Comparison of ENCODE assay signal across 8 cellular contexts in the genomic region with DNA sequence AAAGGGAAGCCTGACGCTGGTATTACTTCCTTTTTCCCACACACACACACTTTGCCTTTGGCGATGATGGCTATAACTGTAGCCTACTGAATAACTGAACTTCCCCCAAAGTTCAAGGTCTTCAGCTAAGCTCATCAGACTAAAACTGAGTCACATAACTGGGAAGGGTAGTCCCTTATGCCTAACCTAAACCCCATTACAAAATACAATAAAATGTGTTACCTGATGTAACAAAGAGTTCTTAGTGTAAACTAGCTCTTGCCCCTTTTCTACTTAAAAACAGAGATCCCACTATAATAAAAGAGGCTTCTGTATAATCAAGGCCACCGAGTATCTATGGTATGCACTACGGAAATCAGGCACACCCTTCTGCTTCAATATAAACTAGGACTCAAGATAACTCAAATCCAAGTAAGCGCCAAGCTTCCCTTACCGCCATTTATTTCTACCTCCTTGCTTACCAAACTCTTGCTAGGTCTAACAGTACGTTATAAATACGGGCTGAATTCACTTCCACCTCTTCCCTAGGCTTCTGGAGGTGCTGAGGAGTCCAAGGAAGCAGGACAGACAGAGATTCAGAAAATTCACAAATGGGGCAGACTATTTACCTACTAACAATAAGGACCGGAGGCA. TPM values are rescaled to one million over a fixed set of nuclear protein-coding genes. Genes with fewer than 3 reads are reported as not detected.
DNase-seq lines count a peak whose midpoint lies in the region; ATAC-seq, FAIRE-seq and TF ChIP-seq lines count a peak whose summit lies in the region.

No MANE protein-coding gene starts in this region.

- CTCF ChIA-PET in endothelial cell of umbilical vein (lab: Charles Lee) = interaction anchor here (0.7 to 3.0 kb wide), 6 partner anchors 8 to 439 kb away, joined by 3 to 13 read pairs (median 4); no protein-coding TSS in a partner anchor

- dilution Hi-C loops in endothelial cell of umbilical vein (cut with MboI; ENCODE audit: extremely low pct_ligation_motif_present, low sequenced_read_pairs) = no loop called here

- H3K9ac ChIP-seq in endothelial cell of umbilical vein (replicated peaks; ENCODE audit: extremely low read depth, insufficient read depth, low read length) = peak overlapping the region; percentile 83

- no peak for FAIRE-seq in endothelial cell of umbilical vein (lab: Jason Lieb, UNC)

- peaks cover 12% of the 10 kb centered on the region for H3K36me3 Mint-ChIP-seq in neural crest cell (ENCODE audit: low read depth)

- POLR2A ChIA-PET in endothelial cell of umbilical vein (lab: Charles Lee) = interaction anchor here (1.3 kb wide), 1 partner anchor 18 kb away, joined by 4 read pairs; no protein-coding TSS in a partner anchor

- no peak for TF ChIP-seq POLR2A in heart left ventricle (IDR thresholded peaks at IDR 0.05)
- no peak for TF ChIP-seq POLR2A in endothelial cell of umbilical vein (IDR thresholded peaks at IDR 0.05; ENCODE audit: low read depth, low read length)

- no peaks in the 10 kb centered on the region for H3K9me3 Mint-ChIP-seq in neural crest cell

- DNase-seq in heart left ventricle = no peak
- DNase-seq in left cardiac atrium = no peak
- DNase-seq in SKM-1 (lab: John Stamatoyannopoulos, UW; ENCODE audit: unreplicated experiment) = peak; percentile 55
- DNase-seq in endothelial cell of umbilical vein (ENCODE audit: low read depth, low spot score) = peak; percentile 89
- DNase-seq in neural crest cell (ENCODE audit: low read depth, low spot score) = no peak
- DNase-seq in WERI-Rb-1 = no peak
- DNase-seq in NCI-H2029 treated with DMSO at 0.1 percent for 48 hours (lab: John Stamatoyannopoulos, UW) = no peak

- H3K27ac Mint-ChIP-seq in neural crest cell (ENCODE audit: unreplicated experiment) = peak overlapping the region; percentile 93

- no peaks in the 10 kb centered on the region for H3K27me3 Mint-ChIP-seq in neural crest cell (ENCODE audit: low read depth)

- BruUV-seq in endothelial cell of umbilical vein (replicated peaks; lab: Mats Ljungman, UMichigan) = TSS peak; percentile 53

- H3K4me3 Mint-ChIP-seq in neural crest cell = peak overlapping the region; percentile 95

- intact Hi-C loops in heart left ventricle (cut with DNase I) = loop anchor here in 2 of 10 donors (2.0 to 10.0 kb wide), 2 partner anchors 23 to 307 kb away; a partner anchor contains a TSS
- intact Hi-C loops in left cardiac atrium (cut with DNase I) = no loop called here
- intact Hi-C loops in endothelial cell of umbilical vein (cut with micrococcal nuclease) = no loop called here

- H3K4me1 Mint-ChIP-seq in neural crest cell = peaks cover 34% of the 10 kb centered on the region

- H4K20me1 ChIP-seq in endothelial cell of umbilical vein (replicated peaks; ENCODE audit: control insufficient read depth, extremely low read depth, insufficient read depth, low read length) = peaks cover 6% of the 10 kb centered on the region

- H3K4me1 ChIP-seq in heart left ventricle (peaks cover 4 to 51% (median 33%) of the 10 kb centered on the region in 12 donors), endothelial cell of umbilical vein (ENCODE audit: control insufficient read depth, extremely low read depth, insufficient read depth, low read length) (peaks cover 18% of the 10 kb centered on the region)

- H2AFZ ChIP-seq in endothelial cell of umbilical vein (ENCODE audit: low read depth, low read length) = no peak overlapping the region

- H3K4me2 ChIP-seq in endothelial cell of umbilical vein (ENCODE audit: insufficient read depth, low read length) = peak overlapping the region; percentile 99

- 4 to 9% (median 8%) methylated on average over 9 of the region's 9 CpGs for WGBS in heart left ventricle, 4 donors

- H3K79me2 ChIP-seq in endothelial cell of umbilical vein (ENCODE audit: control insufficient read depth, insufficient read depth, low read length) = peaks cover 66% of the 10 kb centered on the region

- no peak for TF ChIP-seq CTCF in heart left ventricle (IDR thresholded peaks at IDR 0.05)
- no peak for TF ChIP-seq CTCF in endothelial cell of umbilical vein (IDR thresholded peaks at IDR 0.05; ENCODE audit: extremely low read depth in 1 of 2, insufficient read depth in 1 of 2, low read depth in 1 of 2, low read length in 2 of 2)
- TF ChIP-seq CTCF in neural crest cell (conservative IDR thresholded peaks at IDR 0.05) = no peak
- no peak for TF ChIP-seq CTCF in WERI-Rb-1 (IDR thresholded peaks at IDR 0.05; ENCODE audit: low read depth, low read length)

- H3K27ac ChIP-seq in heart left ventricle (peak overlapping the region; percentile 76 to 99 (median 96)), endothelial cell of umbilical vein (ENCODE audit: insufficient read depth, low read depth, low read length) (peak overlapping the region; percentile 78), WERI-Rb-1 (no peak overlapping the region; the same call in 1 of the 2 replicates)

- no peaks in the 10 kb centered on the region for H3K27me3 ChIP-seq in heart left ventricle
- H3K27me3 ChIP-seq in endothelial cell of umbilical vein (ENCODE audit: control insufficient read depth in 2 of 2, insufficient read depth in 2 of 2, low read length in 2 of 2) = no peaks in the 10 kb centered on the region
- no peaks in the 10 kb centered on the region for H3K27me3 ChIP-seq in WERI-Rb-1 (ENCODE audit: insufficient read depth, low read depth, severe bottlenecking)

- peak in 1 of 4 donors; percentile 19 for ATAC-seq in heart left ventricle
- no peak for ATAC-seq in left cardiac atrium
- ATAC-seq in HG02763 (IDR thresholded peaks at IDR 0.05; ENCODE audit: unreplicated experiment) = no peak

- H3K9me3 ChIP-seq in heart left ventricle (no peaks in the 10 kb centered on the region), endothelial cell of umbilical vein (replicated peaks; ENCODE audit: control insufficient read depth, insufficient read depth, low read length) (no peaks in the 10 kb centered on the region), WERI-Rb-1 (ENCODE audit: severe bottlenecking) (no peaks in the 10 kb centered on the region)

- H3K36me3 ChIP-seq in heart left ventricle = peaks cover 0 to 16% (median 11%) of the 10 kb centered on the region in 9 donors
- H3K36me3 ChIP-seq in endothelial cell of umbilical vein (ENCODE audit: control insufficient read depth in 2 of 2, extremely low read depth in 1 of 2, insufficient read depth in 2 of 2, low read length in 2 of 2) = peaks cover 2% of the 10 kb centered on the region in 2 experiments
- peaks cover 31% of the 10 kb centered on the region for H3K36me3 ChIP-seq in WERI-Rb-1

- H3K4me3 ChIP-seq in heart left ventricle (peak overlapping the region; percentile 51 to 94 (median 82)), endothelial cell of umbilical vein (replicated peaks in 1 of 3; ENCODE audit: insufficient read depth in 1 of 3, low read depth in 1 of 3, low read length in 3 of 3) (peak overlapping the region; percentile 78 to 93 (median 92)), WERI-Rb-1 (ENCODE audit: low read depth, low read length) (no peak overlapping the region; the same call in 1 of the 2 replicates)

- no peaks in the 10 kb centered on the region for H3K9me1 ChIP-seq in endothelial cell of umbilical vein (replicated peaks; ENCODE audit: control insufficient read depth, extremely low read depth, insufficient read depth, low read length)

TF ChIP-seq in endothelial cell of umbilical vein, 7 proteins besides CTCF, POLR2A, EP300 and RAD21:
- TF ChIP-seq, protein P1, sequence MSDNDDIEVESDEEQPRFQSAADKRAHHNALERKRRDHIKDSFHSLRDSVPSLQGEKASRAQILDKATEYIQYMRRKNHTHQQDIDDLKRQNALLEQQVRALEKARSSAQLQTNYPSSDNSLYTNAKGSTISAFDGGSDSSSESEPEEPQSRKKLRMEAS (IDR thresholded peaks at IDR 0.05; ENCODE audit: insufficient read depth, insufficient read length) = no peak
- no peak for TF ChIP-seq MYC (IDR thresholded peaks at IDR 0.05; ENCODE audit: low read depth, low read length)
- TF ChIP-seq JUN (IDR thresholded peaks at IDR 0.05; ENCODE audit: borderline replicate concordance, insufficient read depth, insufficient read length, low read depth) = peak; percentile 9
- TF ChIP-seq GATA2 (IDR thresholded peaks at IDR 0.05; ENCODE audit: insufficient read depth, insufficient read length, low read depth, low read length) = no peak
- peak; percentile 32 for TF ChIP-seq FOS (IDR thresholded peaks at IDR 0.05; ENCODE audit: borderline replicate concordance, insufficient read depth, low read length)
- no peak for TF ChIP-seq POLR2AphosphoS5 (IDR thresholded peaks at IDR 0.05; ENCODE audit: insufficient read depth, low read depth, low read length)
- TF ChIP-seq EZH2 (IDR thresholded peaks at IDR 0.05; ENCODE audit: borderline replicate concordance, low read depth, low read length, severe bottlenecking) = no peak

RNA-seq across cellular contexts. Expression of a gene that starts 2.4 kb away (rescaled TPM):
- total RNA-seq in heart left ventricle (10 to 100 TPM; 23.9 to 42.1 (median 31.1) TPM), left cardiac atrium (10 to 100 TPM; 26.5 to 27.1 TPM), endothelial cell of umbilical vein (39.5 and 40.9 TPM in 2 replicates), neural crest cell (31.1 and 34.0 TPM in 2 replicates)
- polyA plus RNA-seq in heart left ventricle (10 to 100 TPM in 1 of 2 donors, 1 to 10 TPM in 1; 7.7 to 26.8 TPM), endothelial cell of umbilical vein (12.4 and 12.6 TPM in 2 replicates)
- polyA plus RNA-seq in endothelial cell of umbilical vein (2011; cell fraction: cytosol; rRNA removed) = 10.7 and 11.8 TPM in 2 replicates
- polyA plus RNA-seq in endothelial cell of umbilical vein (2011; cell fraction: nucleus; rRNA removed) = 31.8 and 35.9 TPM in 2 replicates
- 15.1 and 21.9 TPM in 2 replicates for polyA plus RNA-seq in endothelial cell of umbilical vein (2012)
- 36.4 and 36.9 TPM in 2 replicates for polyA minus RNA-seq in endothelial cell of umbilical vein
- 13.3 TPM for polyA minus RNA-seq in endothelial cell of umbilical vein (2011; cell fraction: cytosol; rRNA and poly(A)+ RNA removed)
- polyA minus RNA-seq in endothelial cell of umbilical vein (2011; cell fraction: nucleus; rRNA and poly(A)+ RNA removed) = 44.9 and 70.4 TPM in 2 replicates

Comparison
In these comparisons a context has a peak if more than half of its experiments do, and no peak if none do; other contexts are left out.
1. DNase-seq: peak in SKM-1 (single experiment) and endothelial cell of umbilical vein (single experiment); none in heart left ventricle (0 of 5), left cardiac atrium (single experiment), neural crest cell (single experiment), WERI-Rb-1 (single experiment) and NCI-H2029 treated with DMSO at 0.1 percent for 48 hours (single experiment).